In genomic region chr2:203675086-203675485, GRCh38 we compare ENCODE assay signal across 22 cellular contexts. TPM values are rescaled to one million over a fixed set of nuclear protein-coding genes. Genes with fewer than 3 reads are reported as not detected.
DNase-seq lines count a peak whose midpoint lies in the region; ATAC-seq and TF ChIP-seq lines count a peak whose summit lies in the region.
"Had no signal": no experiment of that assay in that cellular context is flagged by ENCODE, and none has a peak within 500 bp of the region (broad histone marks: within the 10 kb centered on the region; RNA-seq: fewer than 3 reads in every experiment).

No MANE protein-coding gene starts in this region.

- in situ Hi-C loops in GM13977 (cut with MboI; ENCODE audit: low pct_unique_long_range_greater_than_20kb, low sequenced_read_pairs, unreplicated experiment): no loop called here

- no peaks in the 10 kb centered on the region for H3K79me1 ChIP-seq in H9 (ENCODE audit: insufficient read depth, low read depth, low read length, poor library complexity, severe bottlenecking)

- H3K23me2 ChIP-seq in H9 (ENCODE audit: insufficient read length, low read depth, low read length, poor library complexity, severe bottlenecking): no peaks in the 10 kb centered on the region

- H2BK120ac ChIP-seq in H9 (ENCODE audit: low read depth, low read length, poor library complexity, severe bottlenecking): no peak overlapping the region

- peak overlapping the region in 5 of 11 experiments; percentile 62 to 80 (median 76); a peak in 6 of 22 replicates for H3K9ac ChIP-seq in BLaER1 treated with 17β-estradiol and CSF1 and Interleukin-3, amounts not matched to agents 10 nM and 100 nM
- H3K9ac ChIP-seq in H9 (ENCODE audit: extremely low read depth, insufficient read length, low read length): no peak overlapping the region

- no peak overlapping the region for H3K18ac ChIP-seq in H9 (ENCODE audit: insufficient read length, low read depth, low read length)

- no peak overlapping the region for H3K23ac ChIP-seq in H9 (ENCODE audit: insufficient read length, low read depth, low read length)

- no peak overlapping the region for H2BK15ac ChIP-seq in H9 (ENCODE audit: low read depth, low read length)

- no peak overlapping the region for H2AK5ac ChIP-seq in H9 (ENCODE audit: insufficient read length, low read length)

- peak overlapping the region in 10 of 11 experiments; percentile 75 to 92 (median 88); a peak in 20 of 22 replicates for H3K27ac ChIP-seq in BLaER1 treated with 17β-estradiol and CSF1 and Interleukin-3, amounts not matched to agents 10 nM and 100 nM
- H3K27ac ChIP-seq in foreskin keratinocyte (no peak overlapping the region), H9 (ENCODE audit: insufficient read length, low read depth, low read length) (no peak overlapping the region)
- H3K27ac ChIP-seq: thyroid gland had no signal

- H3K56ac ChIP-seq in H9 (ENCODE audit: insufficient read length, low read depth, low read length): no peak overlapping the region

- H3K4me3 Mint-ChIP-seq in HFFc6: no peak overlapping the region
- no peak overlapping the region for H3K4me3 Mint-ChIP-seq in activated T-helper 2 cell treated with anti-CD3 and anti-CD28 coated beads, Interferon-gamma antibody, Interleukin-2, Interleukin-4, amounts not matched to agents 10 μg/mL and 5 μg/mL and 100 μg/mL, durations not matched to agents 14 hours and 24 hours and 36 hours (ENCODE audit: low read depth)
- H3K4me3 Mint-ChIP-seq in H9: no peak overlapping the region
- H3K4me3 Mint-ChIP-seq: dendritic cell treated with granulocyte-macrophage colony-stimulating factor and Interleukin-4, amounts not matched to agents 40 ng/mL and 50 ng/mL, for 4 days had no signal

- H2BK12ac ChIP-seq in H9 (ENCODE audit: insufficient read length, low read depth, low read length): no peak overlapping the region

- peaks cover 10 to 48% (median 34%) of the 10 kb centered on the region in 11 experiments for H3K9me3 ChIP-seq in BLaER1 treated with 17β-estradiol and CSF1 and Interleukin-3, amounts not matched to agents 10 nM and 100 nM (replicated peaks in 1 of 11)
- no peaks in the 10 kb centered on the region for H3K9me3 ChIP-seq in H9 (ENCODE audit: control insufficient read depth, low read depth, low read length)
- H3K9me3 ChIP-seq: ascending aorta, mucosa of descending colon, thyroid gland had no signal

- H3K27ac Mint-ChIP-seq in HFFc6 (no peak overlapping the region), H9 (no peak overlapping the region)
- peak overlapping the region; percentile 50 for H3K27ac Mint-ChIP-seq in activated T-helper 2 cell treated with anti-CD3 and anti-CD28 coated beads, Interferon-gamma antibody, Interleukin-2, Interleukin-4, amounts not matched to agents 10 μg/mL and 5 μg/mL and 100 μg/mL, durations not matched to agents 14 hours and 24 hours and 36 hours
- H3K27ac Mint-ChIP-seq: dendritic cell treated with granulocyte-macrophage colony-stimulating factor and Interleukin-4, amounts not matched to agents 40 ng/mL and 50 ng/mL, for 4 days had no signal

- H3K36me3 Mint-ChIP-seq in HFFc6 (ENCODE audit: low read depth): peaks cover 6% of the 10 kb centered on the region
- peaks cover 11% of the 10 kb centered on the region for H3K36me3 Mint-ChIP-seq in activated T-helper 2 cell treated with anti-CD3 and anti-CD28 coated beads, Interferon-gamma antibody, Interleukin-2, Interleukin-4, amounts not matched to agents 10 μg/mL and 5 μg/mL and 100 μg/mL, durations not matched to agents 14 hours and 24 hours and 36 hours (ENCODE audit: low read depth)
- H3K36me3 Mint-ChIP-seq in H9 (ENCODE audit: insufficient read depth in 1 of 3, low read depth in 3 of 3): peaks cover 3 to 5% (median 4%) of the 10 kb centered on the region in 3 experiments; a peak in 2 of 7 replicates

- H3K27me3 Mint-ChIP-seq in HFFc6 (ENCODE audit: insufficient read depth): no peaks in the 10 kb centered on the region; the same call in 1 of the 2 replicates
- H3K27me3 Mint-ChIP-seq in activated T-helper 2 cell treated with anti-CD3 and anti-CD28 coated beads, Interferon-gamma antibody, Interleukin-2, Interleukin-4, amounts not matched to agents 10 μg/mL and 5 μg/mL and 100 μg/mL, durations not matched to agents 14 hours and 24 hours and 36 hours (ENCODE audit: low read depth): no peaks in the 10 kb centered on the region
- peaks cover 2% of the 10 kb centered on the region for H3K27me3 Mint-ChIP-seq in H9 (ENCODE audit: low read depth)
- H3K27me3 Mint-ChIP-seq: dendritic cell treated with granulocyte-macrophage colony-stimulating factor and Interleukin-4, amounts not matched to agents 40 ng/mL and 50 ng/mL, for 4 days had no signal

- no peak overlapping the region for H2BK5ac ChIP-seq in H9 (ENCODE audit: insufficient read length, low read length)

- H3K4me1 Mint-ChIP-seq in HFFc6 (ENCODE audit: low read depth) (peaks cover 46% of the 10 kb centered on the region), H9 (no peaks in the 10 kb centered on the region)
- H3K4me1 Mint-ChIP-seq in activated T-helper 2 cell treated with anti-CD3 and anti-CD28 coated beads, Interferon-gamma antibody, Interleukin-2, Interleukin-4, amounts not matched to agents 10 μg/mL and 5 μg/mL and 100 μg/mL, durations not matched to agents 14 hours and 24 hours and 36 hours (ENCODE audit: low read depth): peaks cover 50% of the 10 kb centered on the region

- H3T11ph ChIP-seq in H9 (ENCODE audit: low read length): no peak overlapping the region

- H3K4me3 ChIP-seq in BLaER1 treated with 17β-estradiol and CSF1 and Interleukin-3, amounts not matched to agents 10 nM and 100 nM: no peak overlapping the region
- H3K4me3 ChIP-seq: ascending aorta, mucosa of descending colon, thyroid gland had no signal

- peak; percentile 94 for ATAC-seq in foreskin keratinocyte
- ATAC-seq in GM19397 (IDR thresholded peaks at IDR 0.05; ENCODE audit: unreplicated experiment): no peak
- ATAC-seq: esophagus mucosa, mucosa of descending colon, sciatic nerve had no signal

- H3K36me3 ChIP-seq in BLaER1 treated with 17β-estradiol and CSF1 and Interleukin-3, amounts not matched to agents 10 nM and 100 nM: no peaks in the 10 kb centered on the region; a peak in 1 of 22 replicates
- H3K36me3 ChIP-seq: ascending aorta, thyroid gland had no signal

- H3K4me1 ChIP-seq in BLaER1 treated with 17β-estradiol and CSF1 and Interleukin-3, amounts not matched to agents 10 nM and 100 nM: peaks cover 27 to 36% (median 33%) of the 10 kb centered on the region in 10 experiments
- H3K4me1 ChIP-seq in foreskin keratinocyte (no peaks in the 10 kb centered on the region), H9 (ENCODE audit: insufficient read depth, low read length) (no peaks in the 10 kb centered on the region)
- H3K4me1 ChIP-seq: thyroid gland had no signal

- no peaks in the 10 kb centered on the region for H3K79me2 ChIP-seq in H9 (ENCODE audit: insufficient read depth, low read length)

- WGBS in H9 (ENCODE audit: extremely low coverage, insufficient read length, low lambda C conversion rate): 100% methylated on average over 1 of the region's 3 CpGs

- H4K20me1 ChIP-seq in BLaER1 treated with 17β-estradiol and CSF1 and Interleukin-3, amounts not matched to agents 10 nM and 100 nM: no peaks in the 10 kb centered on the region
- H4K20me1 ChIP-seq in H9 (ENCODE audit: control insufficient read depth, insufficient read depth, insufficient read length): no peaks in the 10 kb centered on the region

- H3K27me3 ChIP-seq in BLaER1 treated with 17β-estradiol and CSF1 and Interleukin-3, amounts not matched to agents 10 nM and 100 nM: no peaks in the 10 kb centered on the region
- no peaks in the 10 kb centered on the region for H3K27me3 ChIP-seq in foreskin keratinocyte
- no peaks in the 10 kb centered on the region for H3K27me3 ChIP-seq in H9 (ENCODE audit: insufficient read depth, low read length)
- H3K27me3 ChIP-seq: ascending aorta, thyroid gland had no signal

- H2BK20ac ChIP-seq in H9 (ENCODE audit: low read depth, low read length, poor library complexity, severe bottlenecking): no peak overlapping the region

- no peak overlapping the region for H4K5ac ChIP-seq in H9 (ENCODE audit: insufficient read length, low read depth, low read length)

- no peak overlapping the region for H4K8ac ChIP-seq in H9 (replicated peaks; ENCODE audit: insufficient read length, low read depth, low read length)

- TF ChIP-seq CTCF in HFFc6 (IDR thresholded peaks at IDR 0.05) (no peak), foreskin keratinocyte (conservative IDR thresholded peaks at IDR 0.05) (no peak), GM13977 (IDR thresholded peaks at IDR 0.05; ENCODE audit: extremely low read depth, insufficient read depth, missing control alignments) (no peak), H9 (conservative IDR thresholded peaks at IDR 0.05) (no peak)

- H3K14ac ChIP-seq in H9 (ENCODE audit: insufficient read depth, low read length): no peak overlapping the region

- DNase-seq in HFFc6 (peak; percentile 51), foreskin keratinocyte (peak in 1 of 2 donors; percentile 63), GM13977 (ENCODE audit: low spot score) (no peak), H9 (no peak), DMS 273 (lab: John Stamatoyannopoulos, UW; ENCODE audit: unreplicated experiment) (no peak)
- no peak for DNase-seq in activated T-helper 2 cell treated with anti-CD3 and anti-CD28 coated beads, Interferon-gamma antibody, Interleukin-2, Interleukin-4, amounts not matched to agents 10 μg/mL and 5 μg/mL and 100 μg/mL, durations not matched to agents 14 hours and 24 hours and 36 hours (ENCODE audit: low spot score)
- DNase-seq: activated effector memory CD4-positive, alpha-beta T cell treated with Interleukin-2 at 50 U/mL for 16 hours; C1 segment of cervical spinal cord; kidney glomerular epithelial cell; mucosa of descending colon; NCI-H1092 treated with DMSO at 0.1 percent for 48 hours; NCI-H774; occipital lobe; stimulated activated CD4-positive, alpha-beta T cell treated with anti-CD3 and anti-CD28 coated beads, Interleukin-2, amount 100 ng/mL, for 48 hours; SW 1271; thyroid gland had no signal

- intact Hi-C loops in activated T-helper 2 cell treated with anti-CD3 and anti-CD28 coated beads, Interferon-gamma antibody, Interleukin-2, Interleukin-4, amounts not matched to agents 10 μg/mL and 5 μg/mL and 100 μg/mL, durations not matched to agents 14 hours and 24 hours and 36 hours (cut with micrococcal nuclease): loop anchor here (2.0 kb wide), 1 partner anchor 30 kb away; no protein-coding TSS in a partner anchor

- H3K9me3 Mint-ChIP-seq in HFFc6: peaks cover 7% of the 10 kb centered on the region
- peaks cover 15% of the 10 kb centered on the region for H3K9me3 Mint-ChIP-seq in activated T-helper 2 cell treated with anti-CD3 and anti-CD28 coated beads, Interferon-gamma antibody, Interleukin-2, Interleukin-4, amounts not matched to agents 10 μg/mL and 5 μg/mL and 100 μg/mL, durations not matched to agents 14 hours and 24 hours and 36 hours
- H3K9me3 Mint-ChIP-seq in H9: peaks cover 5% of the 10 kb centered on the region in 2 experiments; a peak in 3 of 5 replicates

- H2AFZ ChIP-seq in H9 (ENCODE audit: low read length): no peak overlapping the region

- H4K91ac ChIP-seq in H9 (ENCODE audit: insufficient read length, low read depth, low read length): no peak overlapping the region

- H3K4ac ChIP-seq in H9 (ENCODE audit: low read depth, low read length): no peak overlapping the region

- peak overlapping the region; percentile 54 to 93 (median 79); a peak in 21 of 22 replicates for H3K4me2 ChIP-seq in BLaER1 treated with 17β-estradiol and CSF1 and Interleukin-3, amounts not matched to agents 10 nM and 100 nM
- no peak overlapping the region for H3K4me2 ChIP-seq in H9 (ENCODE audit: insufficient read depth, insufficient read length, low read length)

RNA-seq across cellular contexts. Expression of gene CD28, which starts 31.4 kb away (rescaled TPM):
- not detected for total RNA-seq in HFFc6 (2021; fragmentation: NEBNext Ultra II Directional; extraction: Animal tissue kit (Norgen Biotek cat#: 25700))
- 53.6 and 59.3 TPM in 2 replicates for total RNA-seq in activated T-helper 2 cell treated with anti-CD3 and anti-CD28 coated beads, Interferon-gamma antibody, Interleukin-2, Interleukin-4, amounts not matched to agents 10 μg/mL and 5 μg/mL and 100 μg/mL, durations not matched to agents 14 hours and 24 hours and 36 hours
- total RNA-seq in foreskin keratinocyte (not detected in 2 replicates), H9 (2021) (not detected in 2 replicates)
- polyA plus RNA-seq in foreskin keratinocyte: not detected in 2 replicates

Comparison
In these comparisons a context has a peak if more than half of its experiments do, and no peak if none do; other contexts are left out.
1. H3K27ac ChIP-seq: peak in BLaER1 treated with 17β-estradiol and CSF1 and Interleukin-3, amounts not matched to agents 10 nM and 100 nM (10 of 11); none in foreskin keratinocyte (single experiment) and H9 (single experiment).
2. RNA of gene CD28, which starts 31.4 kb away (total RNA-seq): 53.6 to 59.3 TPM in activated T-helper 2 cell treated with anti-CD3 and anti-CD28 coated beads, Interferon-gamma antibody, Interleukin-2, Interleukin-4, amounts not matched to agents 10 μg/mL and 5 μg/mL and 100 μg/mL, durations not matched to agents 14 hours and 24 hours and 36 hours; not detected in HFFc6, not detected in foreskin keratinocyte and not detected in H9; every median in the first group is over 10 times any median in the second.